9 cellular contexts compared by ENCODE assay signal in the genomic region with DNA sequence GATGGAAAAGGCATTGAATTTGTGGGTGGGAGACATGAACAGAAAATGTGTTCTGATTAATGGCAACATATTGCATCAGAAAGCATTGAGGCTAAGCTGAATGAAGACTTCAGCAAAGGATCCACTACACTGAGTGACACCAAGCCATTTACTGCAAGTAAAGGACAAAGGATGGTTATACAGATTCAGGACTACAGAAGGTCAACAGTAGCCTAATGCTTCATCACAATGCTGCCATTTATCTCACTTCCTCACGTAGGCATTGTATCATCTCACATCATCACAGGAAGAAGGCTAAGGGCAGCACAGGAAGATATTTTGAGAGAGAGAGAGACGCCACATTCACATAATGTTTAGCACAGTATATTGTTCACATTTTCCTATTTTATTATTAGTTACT.
"Had no signal": no experiment of that assay in that cellular context is flagged by ENCODE, and none has a peak within 500 bp of the region (broad histone marks: within the 10 kb centered on the region; RNA-seq: fewer than 3 reads in every experiment).

No MANE protein-coding gene starts in this region.

- H3K4me3 ChIP-seq: GM23248, K562 had no signal

- FAIRE-seq: H54, HepG2, K562 had no signal

- ATAC-seq: HepG2, K562 had no signal

- H3K4me1 Mint-ChIP-seq: H9 had no signal

- H2AFZ ChIP-seq: GM23248 had no signal

- H3K27ac Mint-ChIP-seq: H9 had no signal

- H3K27ac ChIP-seq: GM23248, HL-60 had no signal

- DNase-seq: GM23248, GOT3, H9, HCEC 1CT, KG1 had no signal

- H3K9ac ChIP-seq: GM23248 had no signal

- H3K4me3 Mint-ChIP-seq: H9 had no signal
